In the genomic region with DNA sequence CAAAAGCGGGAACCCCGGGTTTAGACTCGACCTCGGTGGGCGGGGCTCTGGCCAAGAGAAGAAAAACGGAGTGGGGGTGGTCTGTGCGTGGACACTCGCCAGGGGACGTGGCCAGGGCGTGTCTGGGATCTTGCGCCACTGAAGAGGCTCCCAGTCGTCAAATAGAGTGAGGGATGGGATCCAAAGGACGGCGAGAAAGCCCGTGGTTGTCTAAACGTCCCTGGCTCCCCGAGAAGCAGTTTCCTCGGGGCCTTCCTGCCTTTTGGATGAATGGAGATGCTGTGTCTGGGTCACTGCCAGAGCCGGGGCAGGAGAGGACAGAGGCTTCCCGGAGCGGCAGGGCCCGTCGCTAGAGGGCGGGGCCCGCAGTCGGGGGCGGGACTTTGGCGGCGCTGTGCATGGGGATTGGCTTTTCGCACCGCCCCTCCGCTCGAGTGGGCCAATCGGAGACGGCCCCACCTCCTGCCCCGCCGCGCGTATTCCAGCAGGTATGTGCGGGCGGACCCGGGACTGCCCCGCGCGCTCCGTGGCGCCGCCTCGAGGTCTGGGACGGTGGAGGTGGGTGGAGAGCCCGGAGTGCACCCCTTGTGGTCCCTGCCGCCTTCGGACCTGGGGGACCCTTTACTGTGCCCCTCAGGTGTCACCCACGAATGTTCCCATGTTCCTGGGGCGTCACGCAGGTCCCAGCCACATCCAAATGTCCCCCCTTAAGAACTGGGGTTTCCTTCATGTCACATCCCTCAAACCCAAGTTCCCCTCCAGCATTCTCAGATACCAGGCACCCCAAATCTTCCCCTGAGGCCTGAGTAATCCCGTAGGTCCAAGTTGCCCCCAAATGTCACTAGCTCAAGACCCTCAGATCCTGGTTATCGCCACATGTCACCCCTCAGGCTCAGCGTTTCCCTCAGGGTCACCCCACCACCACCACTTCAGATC, we compare ENCODE assay signal across 8 cellular contexts. TPM values are rescaled to one million over a fixed set of nuclear protein-coding genes. Genes with fewer than 3 reads are reported as not detected.
DNase-seq lines count a peak whose midpoint lies in the region; ATAC-seq and TF ChIP-seq lines count a peak whose summit lies in the region.

No MANE protein-coding gene starts in this region.

- TF ChIP-seq CTCF in osteocyte (IDR thresholded peaks at IDR 0.05) (peak; percentile 47), thyroid gland (IDR thresholded peaks at IDR 0.05) (peak in 4 of 6 experiments; percentile 25 to 54 (median 42))

- H3K4me1 ChIP-seq in SJCRH30, result peaks cover 15% of the 10 kb centered on the region
- peaks cover 20 to 43% of the 10 kb centered on the region in 2 donors for H3K4me1 ChIP-seq in thyroid gland

- ATAC-seq in GM21576 (IDR thresholded peaks at IDR 0.05; ENCODE audit: unreplicated experiment), result peak; percentile 73

- H3K27me3 Mint-ChIP-seq in osteocyte (ENCODE audit: unreplicated experiment), result no peaks in the 10 kb centered on the region

- H3K27me3 ChIP-seq in SJCRH30 (no peaks in the 10 kb centered on the region), thyroid gland (no peaks in the 10 kb centered on the region)

- H3K36me3 Mint-ChIP-seq in osteocyte (ENCODE audit: unreplicated experiment), result peaks cover 37% of the 10 kb centered on the region

- H3K4me3 Mint-ChIP-seq in osteocyte (ENCODE audit: unreplicated experiment), result peak overlapping the region; percentile 18

- peak overlapping the region; percentile 91 for H3K27ac Mint-ChIP-seq in osteocyte (ENCODE audit: unreplicated experiment)

- 12 to 13% methylated on average over 24 to 31 of the region's 59 CpGs for WGBS in thyroid gland, 2 donors

- H3K36me3 ChIP-seq in SJCRH30 (peaks cover 69% of the 10 kb centered on the region), thyroid gland (peaks cover 12 to 19% of the 10 kb centered on the region in 2 donors)

- no peak overlapping the region for H3K27ac ChIP-seq in SJCRH30
- peak overlapping the region; percentile 31 to 84 (median 84) for H3K27ac ChIP-seq in thyroid gland

- DNase-seq in DMS53 treated with DMSO at 0.1 percent for 48 hours (lab: John Stamatoyannopoulos, UW; ENCODE audit: unreplicated experiment), result peak; percentile 78
- DNase-seq in LoVo (ENCODE audit: low spot score), result peak; percentile 54
- peak; percentile 43 to 44 for DNase-seq in SJCRH30
- DNase-seq in activated naive CD4-positive, alpha-beta T cell treated with anti-CD3 and anti-CD28 coated beads, Interleukin-2, amount 50 U/mL, for 16 hours, result peak; percentile 93
- peak; percentile 95 for DNase-seq in glomerular visceral epithelial cell (ENCODE audit: extremely low spot score)
- DNase-seq in osteocyte (ENCODE audit: extremely low spot score, unreplicated experiment), result peak; percentile 97
- DNase-seq in thyroid gland, result peak; percentile 98 to 99

- TF ChIP-seq POLR2A in thyroid gland (IDR thresholded peaks at IDR 0.05), result no peak

- no peaks in the 10 kb centered on the region for H3K9me3 Mint-ChIP-seq in osteocyte (ENCODE audit: unreplicated experiment)

- intact Hi-C loops in thyroid gland (cut with DNase I), result no loop called here

- H3K4me1 Mint-ChIP-seq in osteocyte (ENCODE audit: unreplicated experiment), result peaks cover 59% of the 10 kb centered on the region

- H3K4me3 ChIP-seq in SJCRH30 (no peak overlapping the region), thyroid gland (replicated peaks in 1 of 3) (peak overlapping the region in 1 of 3 donors; percentile 16)

- no peaks in the 10 kb centered on the region; the same call in 1 of the 2 replicates for H3K9me3 ChIP-seq in SJCRH30 (replicated peaks)
- H3K9me3 ChIP-seq in thyroid gland, result no peaks in the 10 kb centered on the region

RNA-seq across cellular contexts. Expression of a gene that starts 38.4 kb away (rescaled TPM):
- 16.8 and 18.3 TPM in 2 replicates for total RNA-seq in SJCRH30 (2014; rRNA removed; shearing (Covaris generic))
- total RNA-seq in osteocyte (14.0 and 15.1 TPM in 2 replicates), thyroid gland (10 to 100 TPM in 1 of 4 donors, 1 to 10 TPM in 3; 6.9 to 15.6 (median 8.9) TPM)

RNA-seq across cellular contexts. Expression of a gene that starts 43.3 kb away (rescaled TPM):
- 1.3 and 2.3 TPM in 2 replicates for total RNA-seq in SJCRH30 (2014; rRNA removed; shearing (Covaris generic))
- total RNA-seq in osteocyte (1.1 and 3.5 TPM in 2 replicates), thyroid gland (not detected)

RNA-seq across cellular contexts. Expression of a gene that starts 59.3 kb away (rescaled TPM):
- 208 and 228 TPM in 2 replicates for total RNA-seq in SJCRH30 (2014; rRNA removed; shearing (Covaris generic))
- total RNA-seq in osteocyte (82.4 and 86.6 TPM in 2 replicates), thyroid gland (100 to 1,000 TPM in 2 of 4 donors, 10 to 100 TPM in 2; 50.2 to 191 (median 139) TPM)

Comparison
In these comparisons a context has a peak if more than half of its experiments do, and no peak if none do; other contexts are left out.
1. DNase-seq: peak in every context shown above with its lines; median percentile 98 in thyroid gland; 97 in osteocyte; 95 in glomerular visceral epithelial cell; 93 in activated naive CD4-positive, alpha-beta T cell treated with anti-CD3 and anti-CD28 coated beads, Interleukin-2, amount 50 U/mL, for 16 hours; 78 in DMS53 treated with DMSO at 0.1 percent for 48 hours; 54 in LoVo; 44 in SJCRH30.